Comparison of ENCODE assay signal across 32 cellular contexts in genomic region chr11:66550887-66551286, GRCh38. TPM values are rescaled to one million over a fixed set of nuclear protein-coding genes. Genes with fewer than 3 reads are reported as not detected.
"Had no signal": no experiment of that assay in that cellular context is flagged by ENCODE, and none has a peak within 500 bp of the region (broad histone marks: within the 10 kb centered on the region; RNA-seq: fewer than 3 reads in every experiment).

No MANE protein-coding gene starts in this region.

- H3K27ac Mint-ChIP-seq: naive thymus-derived CD4-positive, alpha-beta T cell; natural killer cell treated with Interleukin-12 subunit alpha and Interleukin-12 subunit beta and Interleukin-15 and Interleukin-18, amount 100 ng/mL, for 72 hours; progenitor cell of endocrine pancreas; stimulated activated memory B cell treated with anti-CD40 and anti-IgM and Interleukin-4, amounts not matched to agents 10 μg/mL and 1 μg/mL and 100 μg/mL, for 72 hours; stimulated activated naive CD8-positive, alpha-beta T cell treated with anti-CD3 and anti-CD28 coated beads, Interleukin-15, amount 100 ng/mL, for 72 hours had no signal

- H3K36me3 Mint-ChIP-seq: naive thymus-derived CD4-positive, alpha-beta T cell; natural killer cell treated with Interleukin-12 subunit alpha and Interleukin-12 subunit beta and Interleukin-15 and Interleukin-18, amount 100 ng/mL, for 72 hours; stimulated activated memory B cell treated with anti-CD40 and anti-IgM and Interleukin-4, amounts not matched to agents 10 μg/mL and 1 μg/mL and 100 μg/mL, for 72 hours; type B pancreatic cell had no signal

- H3K79me2 ChIP-seq: hepatocyte had no signal

- H3K9me3 ChIP-seq: left ventricle myocardium inferior, mucosa of descending colon, neutrophil, ovary, sigmoid colon, tibial nerve, uterus had no signal

- H3K9me3 Mint-ChIP-seq: naive thymus-derived CD4-positive, alpha-beta T cell; natural killer cell treated with Interleukin-12 subunit alpha and Interleukin-12 subunit beta and Interleukin-15 and Interleukin-18, amount 100 ng/mL, for 72 hours; stimulated activated memory B cell treated with anti-CD40 and anti-IgM and Interleukin-4, amounts not matched to agents 10 μg/mL and 1 μg/mL and 100 μg/mL, for 72 hours; stimulated activated naive CD8-positive, alpha-beta T cell treated with anti-CD3 and anti-CD28 coated beads, Interleukin-15, amount 100 ng/mL, for 72 hours; type B pancreatic cell had no signal

- H3K4me2 ChIP-seq: hepatocyte, smooth muscle cell had no signal

- H3K27me3 Mint-ChIP-seq: stimulated activated memory B cell treated with anti-CD40 and anti-IgM and Interleukin-4, amounts not matched to agents 10 μg/mL and 1 μg/mL and 100 μg/mL, for 72 hours had no signal

- H3K36me3 ChIP-seq: left ventricle myocardium inferior, neutrophil, ovary, sigmoid colon, tibial nerve, uterus had no signal

- H3K4me3 Mint-ChIP-seq: naive thymus-derived CD4-positive, alpha-beta T cell; natural killer cell treated with Interleukin-12 subunit alpha and Interleukin-12 subunit beta and Interleukin-15 and Interleukin-18, amount 100 ng/mL, for 72 hours; stimulated activated memory B cell treated with anti-CD40 and anti-IgM and Interleukin-4, amounts not matched to agents 10 μg/mL and 1 μg/mL and 100 μg/mL, for 72 hours; stimulated activated naive CD8-positive, alpha-beta T cell treated with anti-CD3 and anti-CD28 coated beads, Interleukin-15, amount 100 ng/mL, for 72 hours; type B pancreatic cell had no signal

- H3K4me1 ChIP-seq: uterus had no signal

- H3K4me3 ChIP-seq: hepatocyte, left ventricle myocardium inferior, lung, mucosa of descending colon, ovary, sigmoid colon, smooth muscle cell, tibial nerve, uterus had no signal

- H3K27me3 ChIP-seq: hepatocyte, ovary, sigmoid colon, tibial nerve, uterus had no signal

- H3K4me1 Mint-ChIP-seq: stimulated activated memory B cell treated with anti-CD40 and anti-IgM and Interleukin-4, amounts not matched to agents 10 μg/mL and 1 μg/mL and 100 μg/mL, for 72 hours; stimulated activated naive CD8-positive, alpha-beta T cell treated with anti-CD3 and anti-CD28 coated beads, Interleukin-15, amount 100 ng/mL, for 72 hours had no signal

- H2AFZ ChIP-seq: hepatocyte had no signal

- DNase-seq: islet precursor cell; left ventricle myocardium inferior; midbrain; mucosa of descending colon; naive thymus-derived CD4-positive, alpha-beta T cell; occipital lobe; ovary; retina; sigmoid colon; stimulated activated CD4-positive, alpha-beta T cell treated with anti-CD3 and anti-CD28 coated beads, Interleukin-1b, Interleukin-23, amount 100 ng/mL, for 48 hours; stimulated activated CD4-positive, alpha-beta T cell treated with anti-CD3 and anti-CD28 coated beads, Interleukin-2, amount 100 ng/mL, for 48 hours; stimulated activated CD4-positive, alpha-beta T cell treated with anti-CD3 and anti-CD28 coated beads, Interleukin-4, amount 100 ng/mL, for 4 hours; stimulated activated CD8-positive, alpha-beta memory T cell treated with anti-CD3 and anti-CD28 coated beads, Interleukin-4, amount 100 ng/mL, for 48 hours; stimulated activated naive CD4-positive, alpha-beta T cell treated with Interleukin-2 at 50 U/mL for 16 hours; stimulated activated naive CD8-positive, alpha-beta T cell treated with anti-CD3 and anti-CD28 coated beads, Interleukin-15, amount 100 ng/mL, for 72 hours; substantia nigra; uterus had no signal

- ATAC-seq: mucosa of descending colon; naive thymus-derived CD4-positive, alpha-beta T cell; natural killer cell treated with Interleukin-12 subunit alpha and Interleukin-12 subunit beta and Interleukin-15 and Interleukin-18, amount 100 ng/mL, for 72 hours; right cardiac atrium; stimulated activated memory B cell treated with anti-CD40 and anti-IgM and Interleukin-4, amounts not matched to agents 10 μg/mL and 1 μg/mL and 100 μg/mL, for 72 hours; stimulated activated naive CD8-positive, alpha-beta T cell treated with anti-CD3 and anti-CD28 coated beads, Interleukin-15, amount 100 ng/mL, for 72 hours had no signal

- H3K27ac ChIP-seq: hepatocyte, left ventricle myocardium inferior, neutrophil, ovary, sigmoid colon, tibial nerve, uterus had no signal

RNA-seq across cellular contexts. Expression of gene ACTN3, which starts 4.2 kb away (rescaled TPM):
- total RNA-seq: hepatocyte, kidney epithelial cell, left ventricle myocardium inferior, lower leg skin, occipital lobe, smooth muscle cell, temporal lobe had no signal
- polyA plus RNA-seq: naive thymus-derived CD4-positive, alpha-beta T cell; neural cell; sigmoid colon had no signal

RNA-seq across cellular contexts. Expression of gene CCDC87, which starts 42.0 kb away (rescaled TPM):
- total RNA-seq: mesenteric fat pad; natural killer cell treated with Interleukin-12 subunit alpha and Interleukin-12 subunit beta and Interleukin-15 and Interleukin-18, amount 100 ng/mL, for 72 hours had no signal
- polyA plus RNA-seq: hepatocyte; naive thymus-derived CD4-positive, alpha-beta T cell; neural cell had no signal
